Comparison of ENCODE assay signal across 19 cellular contexts in the genomic region with DNA sequence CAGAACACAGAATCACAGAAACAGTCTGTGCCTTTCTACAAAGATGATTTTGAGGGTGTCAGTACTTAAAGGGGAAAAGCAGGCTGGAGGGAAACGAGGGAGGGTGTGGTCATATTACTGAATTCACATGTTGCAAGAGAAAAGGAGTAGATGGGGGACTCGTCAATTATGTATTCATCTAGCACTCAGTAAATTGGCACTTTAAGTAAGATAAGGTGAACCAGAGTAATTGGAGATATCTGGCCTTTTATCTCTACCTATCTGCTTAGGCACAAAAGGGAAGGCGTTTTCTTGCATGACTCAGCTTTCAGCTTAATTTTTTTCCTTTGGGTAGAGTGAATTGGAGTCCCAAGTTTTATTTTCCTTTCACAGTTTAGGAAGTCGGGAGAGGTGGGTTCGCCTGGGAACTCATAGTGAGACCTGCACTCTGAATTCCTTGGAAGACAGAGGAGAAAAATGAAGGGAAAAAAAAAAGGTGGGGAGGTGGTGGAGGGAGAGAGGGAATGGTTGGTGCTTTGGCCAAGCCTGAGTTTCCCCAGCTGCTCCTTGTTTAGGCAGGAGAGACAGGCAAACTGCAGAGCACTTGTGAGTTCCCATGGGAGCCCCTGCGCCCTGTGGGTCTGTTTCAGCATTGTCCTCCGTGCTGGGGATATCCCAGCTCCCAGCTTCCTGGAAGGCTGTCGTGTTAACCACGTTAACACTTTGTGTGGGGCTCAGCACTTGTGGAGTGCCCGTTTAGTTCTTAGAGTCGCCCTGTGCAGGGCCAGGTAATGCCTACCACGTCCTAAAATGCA. TPM values are rescaled to one million over a fixed set of nuclear protein-coding genes. Genes with fewer than 3 reads are reported as not detected.
A peak's percentile ranks its signal among the peaks of the same experiment; 100 is the strongest.
DNase-seq lines count a peak whose midpoint lies in the region; ATAC-seq and TF ChIP-seq lines count a peak whose summit lies in the region.
"Had no signal": no experiment of that assay in that cellular context is flagged by ENCODE, and none has a peak within 500 bp of the region (broad histone marks: within the 10 kb centered on the region; RNA-seq: fewer than 3 reads in every experiment).

No MANE protein-coding gene starts in this region.

- H3K36me3 ChIP-seq in PC-9 (ENCODE audit: low read depth) (no peaks in the 10 kb centered on the region), mesendoderm (ENCODE audit: control insufficient read depth, insufficient read depth, low read length) (no peaks in the 10 kb centered on the region)
- H3K36me3 ChIP-seq: pancreas had no signal

- peak overlapping the region; percentile 7 for H3K18ac ChIP-seq in mesendoderm (ENCODE audit: low read length)

- H3K4me1 ChIP-seq in PC-9 (replicated peaks; ENCODE audit: insufficient read depth) (peaks cover 52% of the 10 kb centered on the region), mesendoderm (ENCODE audit: control insufficient read depth, low read depth, low read length) (peaks cover 22% of the 10 kb centered on the region)
- H3K4me1 ChIP-seq: pancreas had no signal

- no peaks in the 10 kb centered on the region for H4K20me1 ChIP-seq in PC-9 (ENCODE audit: insufficient read depth)

- peak overlapping the region; percentile 57 for H3K23ac ChIP-seq in mesendoderm (ENCODE audit: low read length)

- no peaks in the 10 kb centered on the region for H3K9me2 ChIP-seq in PC-9 (ENCODE audit: insufficient read depth)

- no peak for ATAC-seq in HG03432 (IDR thresholded peaks at IDR 0.05; ENCODE audit: unreplicated experiment)
- ATAC-seq: esophagus mucosa, pancreas had no signal

- H3K36me3 Mint-ChIP-seq in activated CD4-positive, alpha-beta memory T cell treated with anti-CD3 and anti-CD28 coated beads, Interleukin-2, amount 10 ng/mL, durations not matched to agents 7 days and 5 days (ENCODE audit: low read depth): no peaks in the 10 kb centered on the region

- H3K27ac ChIP-seq in PC-9 (peak overlapping the region; percentile 68), mesendoderm (ENCODE audit: low read depth, low read length) (peak overlapping the region; percentile 89)
- H3K27ac ChIP-seq: pancreas had no signal

- H3K27me3 ChIP-seq in PC-9 (ENCODE audit: insufficient read depth, low read depth) (no peaks in the 10 kb centered on the region), mesendoderm (ENCODE audit: insufficient read depth, low read length, poor library complexity) (no peaks in the 10 kb centered on the region)

- CTCF ChIA-PET in PC-9 (lab: Charles Lee): interaction anchor here (0.6 to 0.9 kb wide), 3 partner anchors 50 to 298 kb away, joined by 3 to 5 read pairs (median 3); no protein-coding TSS in a partner anchor
- CTCF ChIA-PET in activated CD4-positive, alpha-beta memory T cell treated with anti-CD3 and anti-CD28 coated beads, Interleukin-2, amount 10 ng/mL, durations not matched to agents 7 days and 5 days (lab: Charles Lee): no interaction called here

- no peak overlapping the region for H4K8ac ChIP-seq in mesendoderm (ENCODE audit: low read depth, low read length)

- no peak overlapping the region for H3K27ac Mint-ChIP-seq in activated CD4-positive, alpha-beta memory T cell treated with anti-CD3 and anti-CD28 coated beads, Interleukin-2, amount 10 ng/mL, durations not matched to agents 7 days and 5 days
- H3K27ac Mint-ChIP-seq: activated naive CD4-positive, alpha-beta T cell treated with anti-CD3 and anti-CD28 coated beads for 36 hours had no signal

- peak overlapping the region; percentile 58 for H2AK5ac ChIP-seq in mesendoderm (ENCODE audit: low read length)

- H2BK5ac ChIP-seq in mesendoderm (ENCODE audit: low read length): peak overlapping the region; percentile 97

- H3K4me2 ChIP-seq in PC-9 (peak overlapping the region; percentile 67), mesendoderm (ENCODE audit: low read length) (no peak overlapping the region)

- TSS peak; percentile 77 for BruUV-seq in PC-9 (replicated peaks; lab: Mats Ljungman, UMichigan)

- H4K5ac ChIP-seq in mesendoderm (ENCODE audit: low read length): no peak overlapping the region

- peak overlapping the region; percentile 65 for H2AFZ ChIP-seq in PC-9

- peak overlapping the region; percentile 87 for H3K56ac ChIP-seq in mesendoderm (ENCODE audit: low read length)

- no peaks in the 10 kb centered on the region for H3K9me3 Mint-ChIP-seq in activated CD4-positive, alpha-beta memory T cell treated with anti-CD3 and anti-CD28 coated beads, Interleukin-2, amount 10 ng/mL, durations not matched to agents 7 days and 5 days

- peak overlapping the region; percentile 30 for H2BK120ac ChIP-seq in mesendoderm (ENCODE audit: low read depth, low read length)

- TF ChIP-seq POLR2A in NB4 (IDR thresholded peaks at IDR 0.05; ENCODE audit: extremely low read depth, insufficient read length): no peak

- peak overlapping the region; percentile 51 for H3K9ac ChIP-seq in mesendoderm (ENCODE audit: low read length)

- no CpG with 5 or more reads among the region's 12 CpGs for WGBS in mesendoderm (ENCODE audit: extremely low coverage, insufficient coverage, low lambda C conversion rate)

- H3K4me3 ChIP-seq in NB4 (ENCODE audit: low read depth, low read length) (no peak overlapping the region), PC-9 (no peak overlapping the region; the same call in 1 of the 2 replicates), mesendoderm (ENCODE audit: low read length) (no peak overlapping the region)
- H3K4me3 ChIP-seq: pancreas had no signal

- POLR2A ChIA-PET in PC-9 (lab: Charles Lee; ENCODE audit: unreplicated experiment): interaction anchor here (0.6 to 1.0 kb wide), 5 partner anchors 12 to 243 kb away, joined by 4 to 18 read pairs (median 9); no protein-coding TSS in a partner anchor
- POLR2A ChIA-PET in activated CD4-positive, alpha-beta memory T cell treated with anti-CD3 and anti-CD28 coated beads, Interleukin-2, amount 10 ng/mL, durations not matched to agents 7 days and 5 days (lab: Charles Lee): no interaction called here

- H3K79me1 ChIP-seq in mesendoderm (ENCODE audit: low read length): no peaks in the 10 kb centered on the region

- intact Hi-C loops in PC-9 (cut with micrococcal nuclease; ENCODE audit: unreplicated experiment): loop anchor here (1.0 to 2.0 kb wide), 3 partner anchors 208 to 458 kb away; no protein-coding TSS in a partner anchor

- TF ChIP-seq CTCF in NB4 (IDR thresholded peaks at IDR 0.05; ENCODE audit: low read depth, low read length): no peak
- no peak for TF ChIP-seq CTCF in PC-9 (conservative IDR thresholded peaks at IDR 0.05)

- H3K4me3 Mint-ChIP-seq in activated CD4-positive, alpha-beta memory T cell treated with anti-CD3 and anti-CD28 coated beads, Interleukin-2, amount 10 ng/mL, durations not matched to agents 7 days and 5 days: no peak overlapping the region
- H3K4me3 Mint-ChIP-seq: activated naive CD4-positive, alpha-beta T cell treated with anti-CD3 and anti-CD28 coated beads for 36 hours had no signal

- peaks cover 29% of the 10 kb centered on the region for H3K4me1 Mint-ChIP-seq in activated CD4-positive, alpha-beta memory T cell treated with anti-CD3 and anti-CD28 coated beads, Interleukin-2, amount 10 ng/mL, durations not matched to agents 7 days and 5 days

- H3K79me2 ChIP-seq in PC-9 (ENCODE audit: low read depth) (no peaks in the 10 kb centered on the region), mesendoderm (ENCODE audit: control insufficient read depth, insufficient read depth, low read length) (no peaks in the 10 kb centered on the region)

- H3K4ac ChIP-seq in mesendoderm (ENCODE audit: low read depth, low read length): peak overlapping the region; percentile 63

- peak overlapping the region; percentile 39 for H2BK15ac ChIP-seq in mesendoderm (replicated peaks; ENCODE audit: low read depth)

- H3K27me3 Mint-ChIP-seq in activated CD4-positive, alpha-beta memory T cell treated with anti-CD3 and anti-CD28 coated beads, Interleukin-2, amount 10 ng/mL, durations not matched to agents 7 days and 5 days: peaks cover 25% of the 10 kb centered on the region

- peaks cover 23% of the 10 kb centered on the region; the same call in 1 of the 2 replicates for H3F3A ChIP-seq in PC-9 (ENCODE audit: insufficient read depth, low read depth)

- DNase-seq in NCI-H748 (lab: John Stamatoyannopoulos, UW; ENCODE audit: unreplicated experiment) (peak; percentile 22), NCI-H748 treated with DMSO at 0.1 percent for 48 hours (lab: John Stamatoyannopoulos, UW) (no peak), NB4 (ENCODE audit: low read depth) (peak; percentile 58), PC-9 (peak in 1 of 2 experiments; percentile 49), mesendoderm (peak; percentile 77), midbrain (lab: John Stamatoyannopoulos, UW) (no peak)
- no peak for DNase-seq in activated CD4-positive, alpha-beta memory T cell treated with anti-CD3 and anti-CD28 coated beads, Interleukin-2, amount 10 ng/mL, durations not matched to agents 7 days and 5 days
- DNase-seq: ACHN; activated CD4-positive, alpha-beta T cell treated with anti-CD3 and anti-CD28 coated beads, Interleukin-2, amount 50 U/mL, for 48 hours; activated naive CD4-positive, alpha-beta T cell treated with anti-CD3 and anti-CD28 coated beads for 36 hours; DND-41; Karpas-422; NCI-H510A; pancreas had no signal

- no peaks in the 10 kb centered on the region for H3K9me3 ChIP-seq in PC-9 (ENCODE audit: insufficient read depth, low read depth)
- H3K9me3 ChIP-seq: pancreas had no signal

RNA-seq across cellular contexts. Expression of gene GTSF1L, which starts 19.7 kb away (rescaled TPM):
- not detected in 2 replicates for total RNA-seq in PC-9 (2021)
- polyA plus RNA-seq in mesendoderm (2013, experiment 1 of 2): not detected
- polyA plus RNA-seq in mesendoderm (2013, experiment 2 of 2): not detected
- total RNA-seq in activated CD4-positive, alpha-beta memory T cell treated with anti-CD3 and anti-CD28 coated beads, Interleukin-2, amount 10 ng/mL, durations not matched to agents 7 days and 5 days: not detected
- total RNA-seq: activated naive CD4-positive, alpha-beta T cell treated with anti-CD3 and anti-CD28 coated beads for 36 hours; cardiac septum; esophagus mucosa; lung microvascular endothelial cell; pancreas; urinary bladder had no signal
- polyA plus RNA-seq: pancreas, urinary bladder had no signal

Comparison
In these comparisons a context has a peak if more than half of its experiments do, and no peak if none do; other contexts are left out.
1. DNase-seq: peak in NCI-H748 (single experiment), NB4 (single experiment) and mesendoderm (single experiment); none in NCI-H748 treated with DMSO at 0.1 percent for 48 hours (single experiment), activated CD4-positive, alpha-beta memory T cell treated with anti-CD3 and anti-CD28 coated beads, Interleukin-2, amount 10 ng/mL, durations not matched to agents 7 days and 5 days (single experiment) and midbrain (single experiment).